Comparison of ENCODE assay signal across 8 cellular contexts in genomic region chr1:230084408-230085177, GRCh38. TPM values are rescaled to one million over a fixed set of nuclear protein-coding genes. Genes with fewer than 3 reads are reported as not detected.
DNase-seq lines count a peak whose midpoint lies in the region; ATAC-seq lines count a peak whose summit lies in the region.

No MANE protein-coding gene starts in this region.

- ATAC-seq in GM19463 (IDR thresholded peaks at IDR 0.05; ENCODE audit: unreplicated experiment) (peak; percentile 62), left ventricle myocardium superior (peak; percentile 27), HG03354 (IDR thresholded peaks at IDR 0.05; ENCODE audit: poor library complexity, severe bottlenecking, unreplicated experiment) (no peak), GM21526 (IDR thresholded peaks at IDR 0.05; ENCODE audit: low FRiP score, unreplicated experiment) (no peak)

- intact Hi-C loops in left ventricle myocardium superior (cut with micrococcal nuclease): no loop called here

- DNase-seq in NCI-H2107 (lab: John Stamatoyannopoulos, UW) (peak; percentile 31), left ventricle myocardium superior (no peak), inferior parietal cortex (ENCODE audit: extremely low spot score) (no peak)
- peak; percentile 30 for DNase-seq in activated T-helper 9 cell treated with anti-CD3 and anti-CD28 coated beads, Interleukin-2, amount 50 U/mL, for 16 hours (ENCODE audit: low read depth)
- peak; percentile 55 for DNase-seq in stimulated activated CD4-positive, alpha-beta T cell treated with anti-CD3 and anti-CD28 coated beads, Interleukin-4, amount 100 ng/mL, for 1 hour

RNA-seq across cellular contexts. Expression of gene GALNT2, which starts 17.6 kb away (rescaled TPM):
- total RNA-seq in left ventricle myocardium superior: 22.0 TPM

Comparison
In these comparisons a context has a peak if more than half of its experiments do, and no peak if none do; other contexts are left out.
1. ATAC-seq: peak in GM19463 (single experiment) and left ventricle myocardium superior (single experiment); none in HG03354 (single experiment) and GM21526 (single experiment).
2. DNase-seq: peak in NCI-H2107 (single experiment), activated T-helper 9 cell treated with anti-CD3 and anti-CD28 coated beads, Interleukin-2, amount 50 U/mL, for 16 hours (single experiment) and stimulated activated CD4-positive, alpha-beta T cell treated with anti-CD3 and anti-CD28 coated beads, Interleukin-4, amount 100 ng/mL, for 1 hour (single experiment); none in left ventricle myocardium superior (single experiment) and inferior parietal cortex (single experiment).